8 cellular contexts compared by ENCODE assay signal in the genomic region with DNA sequence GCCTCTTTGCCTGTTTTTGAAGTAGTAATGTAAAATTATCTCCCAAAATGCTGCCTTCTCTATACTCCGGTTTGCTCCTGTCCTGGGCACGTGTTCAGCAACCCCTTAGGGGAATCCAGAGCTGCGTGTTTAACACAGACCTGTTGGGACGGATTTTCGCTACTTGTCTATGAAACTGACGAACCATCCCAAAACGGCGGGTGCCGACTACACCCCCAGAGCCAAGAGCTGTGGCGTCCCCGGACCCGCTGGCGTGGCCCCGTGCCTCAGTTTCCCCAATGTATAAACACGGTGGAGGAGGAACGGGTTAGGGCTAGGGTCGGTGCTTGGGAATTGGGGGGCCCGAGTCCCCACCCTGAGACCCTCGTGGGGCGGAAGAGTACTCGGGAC. TPM values are rescaled to one million over a fixed set of nuclear protein-coding genes. Genes with fewer than 3 reads are reported as not detected.
A peak's percentile ranks its signal among the peaks of the same experiment; 100 is the strongest.
DNase-seq lines count a peak whose midpoint lies in the region; ATAC-seq and TF ChIP-seq lines count a peak whose summit lies in the region.

No MANE protein-coding gene starts in this region.

- peaks cover 4% of the 10 kb centered on the region for H3K36me3 Mint-ChIP-seq in activated naive CD8-positive, alpha-beta T cell treated with anti-CD3 and anti-CD28 coated beads, Interleukin-2, amount 10 ng/mL, durations not matched to agents 7 days and 5 days

- no peaks in the 10 kb centered on the region for H3K9me3 Mint-ChIP-seq in activated naive CD8-positive, alpha-beta T cell treated with anti-CD3 and anti-CD28 coated beads, Interleukin-2, amount 10 ng/mL, durations not matched to agents 7 days and 5 days

- H3K4me1 Mint-ChIP-seq in activated naive CD8-positive, alpha-beta T cell treated with anti-CD3 and anti-CD28 coated beads, Interleukin-2, amount 10 ng/mL, durations not matched to agents 7 days and 5 days: peaks cover 11% of the 10 kb centered on the region

- peak overlapping the region; percentile 71 for H3K4me3 ChIP-seq in right cardiac atrium (ENCODE audit: low read length)
- H3K4me3 ChIP-seq in gastrocnemius medialis: peak overlapping the region; percentile 75 to 97 (median 84)

- 12% methylated on average over 21 of the region's 21 CpGs for whole genome bisulfite sequencing in right cardiac atrium

- no peaks in the 10 kb centered on the region for H3K36me3 ChIP-seq in gastrocnemius medialis

- peak overlapping the region; percentile 93 for H3K4me3 Mint-ChIP-seq in activated naive CD8-positive, alpha-beta T cell treated with anti-CD3 and anti-CD28 coated beads, Interleukin-2, amount 10 ng/mL, durations not matched to agents 7 days and 5 days

- peaks cover 6% of the 10 kb centered on the region for H3K27me3 Mint-ChIP-seq in activated naive CD8-positive, alpha-beta T cell treated with anti-CD3 and anti-CD28 coated beads, Interleukin-2, amount 10 ng/mL, durations not matched to agents 7 days and 5 days

- DNase-seq in Daoy (ENCODE audit: low read depth): peak; percentile 15
- peak; percentile 60 for DNase-seq in NAMALWA (ENCODE audit: low spot score)
- no peak for DNase-seq in activated naive CD8-positive, alpha-beta T cell treated with anti-CD3 and anti-CD28 coated beads, Interleukin-2, amount 10 ng/mL, durations not matched to agents 7 days and 5 days
- DNase-seq in right cardiac atrium: peak; percentile 43 to 75 (median 57)
- DNase-seq in gastrocnemius medialis: peak; percentile 13 to 33
- DNase-seq in glomerular visceral epithelial cell (ENCODE audit: extremely low spot score): no peak

- POLR2A ChIA-PET in activated naive CD8-positive, alpha-beta T cell treated with anti-CD3 and anti-CD28 coated beads, Interleukin-2, amount 10 ng/mL, durations not matched to agents 7 days and 5 days (lab: Charles Lee): no interaction called here

- H3K27me3 ChIP-seq in right cardiac atrium (ENCODE audit: control insufficient read depth, insufficient read depth) (no peaks in the 10 kb centered on the region), gastrocnemius medialis (no peaks in the 10 kb centered on the region)

- peak overlapping the region; percentile 46 for H3K27ac ChIP-seq in right cardiac atrium (ENCODE audit: low read length)
- peak overlapping the region; percentile 86 to 96 (median 86) for H3K27ac ChIP-seq in gastrocnemius medialis

- intact Hi-C loops in right cardiac atrium (cut with DNase I): no loop called here
- intact Hi-C loops in gastrocnemius medialis (cut with DNase I; ENCODE audit: low total_unique reads): loop anchor here (1.0 to 2.0 kb wide), 2 partner anchors 310 to 938 kb away; partner anchors contain the start of gene PTPRG

- TF ChIP-seq CTCF in gastrocnemius medialis (IDR thresholded peaks at IDR 0.05 in 4 of 5, conservative IDR thresholded peaks at IDR 0.05 in 1 of 5): no peak

- peak overlapping the region; percentile 89 for H3K27ac Mint-ChIP-seq in activated naive CD8-positive, alpha-beta T cell treated with anti-CD3 and anti-CD28 coated beads, Interleukin-2, amount 10 ng/mL, durations not matched to agents 7 days and 5 days

- TF ChIP-seq POLR2A in gastrocnemius medialis (IDR thresholded peaks at IDR 0.05): no peak

- in situ Hi-C loops in gastrocnemius medialis (cut with MboI; ENCODE audit: low sequenced_read_pairs in 4 of 4): loop anchor here in 1 of 4 donors (25.0 kb wide), 1 partner anchor 287 kb away; no protein-coding TSS in a partner anchor

- ATAC-seq in activated naive CD8-positive, alpha-beta T cell treated with anti-CD3 and anti-CD28 coated beads, Interleukin-2, amount 10 ng/mL, durations not matched to agents 7 days and 5 days (ENCODE audit: low read depth): no peak
- peak; percentile 32 to 45 for ATAC-seq in right cardiac atrium
- peak; percentile 47 to 55 for ATAC-seq in gastrocnemius medialis
- no peak for ATAC-seq in HG02938 (IDR thresholded peaks at IDR 0.05; ENCODE audit: unreplicated experiment)
- ATAC-seq in GM21786 (IDR thresholded peaks at IDR 0.05; ENCODE audit: unreplicated experiment): no peak

- H3K9me3 ChIP-seq in right cardiac atrium (ENCODE audit: control insufficient read depth, low read length) (no peaks in the 10 kb centered on the region), gastrocnemius medialis (no peaks in the 10 kb centered on the region)

- H3K4me1 ChIP-seq in right cardiac atrium (ENCODE audit: control insufficient read depth, insufficient read depth, low read length): peaks cover 5% of the 10 kb centered on the region
- H3K4me1 ChIP-seq in gastrocnemius medialis: peaks cover 10 to 17% of the 10 kb centered on the region in 2 donors

RNA-seq across cellular contexts. Expression of gene FHIT, which starts 0.5 kb away (rescaled TPM):
- total RNA-seq in Daoy (2014; rRNA removed; shearing (Covaris generic)): not detected in 2 replicates
- total RNA-seq in activated naive CD8-positive, alpha-beta T cell treated with anti-CD3 and anti-CD28 coated beads, Interleukin-2, amount 10 ng/mL, durations not matched to agents 7 days and 5 days: 1 to 10 TPM; 3.7 to 5.8 TPM
- total RNA-seq in right cardiac atrium (10 to 100 TPM; 18.2 to 25.8 (median 23.1) TPM), gastrocnemius medialis (1 to 10 TPM in 3 of 4 donors, under 1 TPM in 1; 0.72 to 5.2 (median 2.1) TPM)
- polyA plus RNA-seq in right cardiac atrium: 16.5 TPM

Comparison
In these comparisons a context has a peak if more than half of its experiments do, and no peak if none do; other contexts are left out.
1. DNase-seq: peak in Daoy (single experiment), NAMALWA (single experiment), right cardiac atrium (3 of 3) and gastrocnemius medialis (2 of 2); none in activated naive CD8-positive, alpha-beta T cell treated with anti-CD3 and anti-CD28 coated beads, Interleukin-2, amount 10 ng/mL, durations not matched to agents 7 days and 5 days (single experiment) and glomerular visceral epithelial cell (single experiment).
2. ATAC-seq: peak in right cardiac atrium (2 of 2) and gastrocnemius medialis (2 of 2); none in activated naive CD8-positive, alpha-beta T cell treated with anti-CD3 and anti-CD28 coated beads, Interleukin-2, amount 10 ng/mL, durations not matched to agents 7 days and 5 days (single experiment), HG02938 (single experiment) and GM21786 (single experiment).